ENCODE assay signal across 8 cellular contexts in genomic region chr22:24402460-24403192, GRCh38. TPM values are rescaled to one million over a fixed set of nuclear protein-coding genes. Genes with fewer than 3 reads are reported as not detected.
DNase-seq lines count a peak whose midpoint lies in the region; ATAC-seq and TF ChIP-seq lines count a peak whose summit lies in the region.

No MANE protein-coding gene starts in this region.

- peaks cover 4 to 32% (median 18%) of the 10 kb centered on the region in 4 donors for H3K4me1 Mint-ChIP-seq in CD4-positive, CD25-positive, alpha-beta regulatory T cell

- H3K4me3 Mint-ChIP-seq in CD4-positive, CD25-positive, alpha-beta regulatory T cell, result no peak overlapping the region

- H3K9me3 ChIP-seq in CD4-positive, CD25-positive, alpha-beta regulatory T cell (ENCODE audit: control insufficient read depth in 2 of 2, low read length in 2 of 2), result no peaks in the 10 kb centered on the region
- H3K9me3 ChIP-seq in duodenal mucosa (ENCODE audit: control insufficient read depth in 1 of 2, low read length in 2 of 2), result no peaks in the 10 kb centered on the region

- peak overlapping the region; percentile 36 to 74 (median 65) for H3K27ac Mint-ChIP-seq in CD4-positive, CD25-positive, alpha-beta regulatory T cell

- H3K4me3 ChIP-seq in CD4-positive, CD25-positive, alpha-beta regulatory T cell (ENCODE audit: low read depth, low read length), result no peak overlapping the region
- no peak overlapping the region for H3K4me3 ChIP-seq in duodenal mucosa (ENCODE audit: low read depth in 1 of 2, low read length in 2 of 2)

- peak; percentile 38 to 49 for ATAC-seq in CD4-positive, CD25-positive, alpha-beta regulatory T cell (ENCODE audit: low read depth in 2 of 2)
- no peak for ATAC-seq in GM18517 (IDR thresholded peaks at IDR 0.05; ENCODE audit: unreplicated experiment)

- H3K36me3 Mint-ChIP-seq in CD4-positive, CD25-positive, alpha-beta regulatory T cell, result peaks cover 11% of the 10 kb centered on the region

- no peaks in the 10 kb centered on the region for H3K27me3 Mint-ChIP-seq in CD4-positive, CD25-positive, alpha-beta regulatory T cell

- CTCF ChIA-PET in HEK293T (lab: Yijun Ruan, JAX), result interaction anchor here (0.7 to 1.5 kb wide), 2 partner anchors 19 to 21 kb away, joined by 5 read pairs; no protein-coding TSS in a partner anchor

- no peak overlapping the region for H3K9ac ChIP-seq in duodenal mucosa (ENCODE audit: low read depth in 1 of 2, low read length in 2 of 2)

- peaks cover 11% of the 10 kb centered on the region for H3K36me3 ChIP-seq in CD4-positive, CD25-positive, alpha-beta regulatory T cell (ENCODE audit: control insufficient read depth, insufficient read depth, low read length)
- peaks cover 5 to 8% of the 10 kb centered on the region in 2 donors for H3K36me3 ChIP-seq in duodenal mucosa (ENCODE audit: control insufficient read depth in 1 of 2, insufficient read depth in 2 of 2, low read length in 2 of 2)

- no peak overlapping the region for H3K27ac ChIP-seq in CD4-positive, CD25-positive, alpha-beta regulatory T cell (ENCODE audit: insufficient read depth, low read length, poor library complexity, severe bottlenecking)
- H3K27ac ChIP-seq in duodenal mucosa (ENCODE audit: low read depth, low read length), result peak overlapping the region; percentile 48

- peaks cover 4% of the 10 kb centered on the region for H3K4me1 ChIP-seq in CD4-positive, CD25-positive, alpha-beta regulatory T cell (ENCODE audit: control insufficient read depth, insufficient read depth, low read length, poor library complexity, severe bottlenecking)
- peaks cover 26 to 27% of the 10 kb centered on the region in 2 donors for H3K4me1 ChIP-seq in duodenal mucosa (ENCODE audit: control insufficient read depth in 1 of 2, insufficient read depth in 2 of 2, low read length in 2 of 2)

- no peak for DNase-seq in CD4-positive, CD25-positive, alpha-beta regulatory T cell
- DNase-seq in HEK293T (ENCODE audit: extremely low spot score) (no peak), RPMI7951 (ENCODE audit: low read depth) (peak; percentile 91), mucosa of gallbladder (ENCODE audit: low spot score) (peak; percentile 91), germinal center (ENCODE audit: low spot score) (no peak), NCI-H2227 treated with DMSO at 0.1 percent for 48 hours (lab: John Stamatoyannopoulos, UW) (no peak)

- no peaks in the 10 kb centered on the region for H3K27me3 ChIP-seq in CD4-positive, CD25-positive, alpha-beta regulatory T cell (ENCODE audit: control insufficient read depth, insufficient read depth, low read length)
- H3K27me3 ChIP-seq in duodenal mucosa (ENCODE audit: control insufficient read depth in 1 of 2, insufficient read depth in 2 of 2, low read length in 2 of 2), result no peaks in the 10 kb centered on the region

- no peaks in the 10 kb centered on the region for H3K9me3 Mint-ChIP-seq in CD4-positive, CD25-positive, alpha-beta regulatory T cell

- POLR2A ChIA-PET in HEK293T (lab: Yijun Ruan, JAX), result interaction anchor here (1.0 to 1.2 kb wide), 2 partner anchors 9 to 20 kb away, joined by 3 read pairs; no protein-coding TSS in a partner anchor

TF ChIP-seq in HEK293T, 16 proteins besides CTCF, POLR2A, EP300 and RAD21:
- TF ChIP-seq TARDBP (IDR thresholded peaks at IDR 0.05) (no peak), HDGF (IDR thresholded peaks at IDR 0.05; ENCODE audit: borderline replicate concordance) (no peak), PKNOX1 (IDR thresholded peaks at IDR 0.05) (peak; percentile 67)

RNA-seq across cellular contexts. Expression of gene ADORA2A, which starts 24.8 kb away (rescaled TPM):
- total RNA-seq in CD4-positive, CD25-positive, alpha-beta regulatory T cell, result 31.2 TPM
- polyA plus RNA-seq in CD4-positive, CD25-positive, alpha-beta regulatory T cell, result 100 to 1,000 TPM in 1 of 4 donors, 10 to 100 TPM in 3; 88.4 to 101 (median 94.5) TPM
- total RNA-seq in RPMI7951 (2014; rRNA removed; shearing (Covaris generic)), result 3.7 and 4.2 TPM in 2 replicates
- total RNA-seq in mucosa of gallbladder, result 4.1 TPM

Comparison
In these comparisons a context has a peak if more than half of its experiments do, and no peak if none do; other contexts are left out.
1. DNase-seq: peak in RPMI7951 (single experiment) and mucosa of gallbladder (single experiment); none in CD4-positive, CD25-positive, alpha-beta regulatory T cell (0 of 3), HEK293T (single experiment), germinal center (single experiment) and NCI-H2227 treated with DMSO at 0.1 percent for 48 hours (single experiment).